ENCODE assay signal across 8 cellular contexts in genomic region chr4:160257324-160257723, GRCh38.
"Had no signal": no experiment of that assay in that cellular context is flagged by ENCODE, and none has a peak within 500 bp of the region (broad histone marks: within the 10 kb centered on the region; RNA-seq: fewer than 3 reads in every experiment).

No MANE protein-coding gene starts in this region.

- FAIRE-seq: H1, H54, HTR-8/SVneo, K562 had no signal

- H2AFZ ChIP-seq: GM23338 had no signal

- H3K4me3 ChIP-seq: GM23338, K562 had no signal

- H3K27ac Mint-ChIP-seq: GM23338, H9 had no signal

- H3K4me1 Mint-ChIP-seq: GM23338 had no signal

- DNase-seq: H9, HCEC 1CT, IMR-90 had no signal

- H3K4me3 Mint-ChIP-seq: GM23338, H9 had no signal

- H3K4me2 ChIP-seq: GM23338 had no signal
